In the genomic region with DNA sequence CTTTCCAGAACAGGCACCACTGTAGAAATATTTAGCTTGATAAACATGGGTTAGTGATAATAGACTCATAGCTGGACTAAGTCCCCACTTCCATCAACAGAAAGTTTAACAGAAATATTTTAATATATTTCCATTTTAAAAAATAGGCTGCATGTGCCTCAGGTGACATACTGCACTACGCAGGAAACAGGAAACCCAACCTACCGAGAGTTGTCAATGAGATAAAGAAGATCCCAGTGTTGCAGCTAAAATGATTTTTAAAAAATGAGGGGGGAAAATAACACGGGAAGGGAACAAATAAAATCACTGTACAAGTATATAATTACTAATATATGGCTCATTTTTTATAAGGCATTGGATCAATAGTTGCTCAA, we compare ENCODE assay signal across 10 cellular contexts.
DNase-seq lines count a peak whose midpoint lies in the region; ATAC-seq and TF ChIP-seq lines count a peak whose summit lies in the region.
"Had no signal": no experiment of that assay in that cellular context is flagged by ENCODE, and none has a peak within 500 bp of the region (broad histone marks: within the 10 kb centered on the region; RNA-seq: fewer than 3 reads in every experiment).

No MANE protein-coding gene starts in this region.

- H3K27ac Mint-ChIP-seq in activated CD4-positive, alpha-beta memory T cell treated with anti-CD3 and anti-CD28 coated beads, Interleukin-2, amount 10 ng/mL, durations not matched to agents 7 days and 5 days, result peak overlapping the region; percentile 87
- H3K27ac Mint-ChIP-seq in nephron progenitor cell, result no peak overlapping the region

- peaks cover 11% of the 10 kb centered on the region for H3K27me3 Mint-ChIP-seq in activated CD4-positive, alpha-beta memory T cell treated with anti-CD3 and anti-CD28 coated beads, Interleukin-2, amount 10 ng/mL, durations not matched to agents 7 days and 5 days
- H3K27me3 Mint-ChIP-seq in nephron progenitor cell (ENCODE audit: low read depth, poor library complexity), result no peaks in the 10 kb centered on the region

- peaks cover 34% of the 10 kb centered on the region for H3K4me1 Mint-ChIP-seq in activated CD4-positive, alpha-beta memory T cell treated with anti-CD3 and anti-CD28 coated beads, Interleukin-2, amount 10 ng/mL, durations not matched to agents 7 days and 5 days
- H3K4me1 Mint-ChIP-seq in nephron progenitor cell, result no peaks in the 10 kb centered on the region

- no peaks in the 10 kb centered on the region for H3K9me3 ChIP-seq in DND-41 (ENCODE audit: insufficient read depth, low read length, severe bottlenecking)
- H3K9me3 ChIP-seq in mucosa of descending colon, result no peaks in the 10 kb centered on the region
- H3K9me3 ChIP-seq in upper lobe of left lung, result no peaks in the 10 kb centered on the region

- 46 to 49% methylated on average over 3 of the region's 3 CpGs for WGBS in upper lobe of left lung, 2 donors

- ATAC-seq in DND-41 (ENCODE audit: insufficient read depth, low read depth) (no peak), GM21737 (IDR thresholded peaks at IDR 0.05; ENCODE audit: unreplicated experiment) (peak; percentile 19), mucosa of descending colon (peak; percentile 17), GM21515 (IDR thresholded peaks at IDR 0.05; ENCODE audit: unreplicated experiment) (no peak), upper lobe of left lung (ENCODE audit: low FRiP score in 2 of 2) (no peak)

- POLR2A ChIA-PET in activated CD4-positive, alpha-beta memory T cell treated with anti-CD3 and anti-CD28 coated beads, Interleukin-2, amount 10 ng/mL, durations not matched to agents 7 days and 5 days (lab: Charles Lee), result interaction anchor here (1.0 to 3.0 kb wide), 11 partner anchors 10 to 1553 kb away, joined by 3 to 39 read pairs (median 4); a partner anchor contains a TSS

- H3K4me3 ChIP-seq in DND-41 (ENCODE audit: low read depth in 1 of 2, low read length in 2 of 2) (no peak overlapping the region), mucosa of descending colon (no peak overlapping the region), upper lobe of left lung (peak overlapping the region in 1 of 4 donors; percentile 37)

- no peak for TF ChIP-seq EP300 in upper lobe of left lung (IDR thresholded peaks at IDR 0.05)

- no peak overlapping the region for H2AFZ ChIP-seq in DND-41 (ENCODE audit: low read depth, low read length)

- no peak overlapping the region for H3K9ac ChIP-seq in DND-41 (ENCODE audit: low read depth, low read length)

- H3K36me3 ChIP-seq in DND-41 (ENCODE audit: insufficient read depth, low read length) (no peaks in the 10 kb centered on the region), mucosa of descending colon (ENCODE audit: low read depth) (no peaks in the 10 kb centered on the region), upper lobe of left lung (no peaks in the 10 kb centered on the region)

- no peak for TF ChIP-seq CTCF in DND-41 (IDR thresholded peaks at IDR 0.05; ENCODE audit: borderline replicate concordance, extremely low read depth, low read length, poor library complexity, severe bottlenecking)
- TF ChIP-seq CTCF in mucosa of descending colon (IDR thresholded peaks at IDR 0.05), result no peak
- TF ChIP-seq CTCF in nephron progenitor cell (IDR thresholded peaks at IDR 0.05), result no peak
- TF ChIP-seq CTCF in upper lobe of left lung (IDR thresholded peaks at IDR 0.05), result no peak

- peak overlapping the region; percentile 46; the same call in 1 of the 2 replicates for H3K4me2 ChIP-seq in DND-41 (ENCODE audit: insufficient read depth, low read length)

- intact Hi-C loops in mucosa of descending colon (cut with DNase I, micrococcal nuclease), result no loop called here

- DNase-seq in DND-41, result no peak
- no peak for DNase-seq in activated CD4-positive, alpha-beta memory T cell treated with anti-CD3 and anti-CD28 coated beads, Interleukin-2, amount 10 ng/mL, durations not matched to agents 7 days and 5 days
- DNase-seq in mucosa of descending colon, result no peak
- DNase-seq in nephron progenitor cell, result no peak
- DNase-seq in cortex of kidney (lab: John Stamatoyannopoulos, UW), result no peak
- no peak for DNase-seq in upper lobe of left lung
- DNase-seq: NCI-H2227 treated with DMSO at 0.1 percent for 48 hours had no signal

- peak overlapping the region; percentile 83 for H3K4me3 Mint-ChIP-seq in activated CD4-positive, alpha-beta memory T cell treated with anti-CD3 and anti-CD28 coated beads, Interleukin-2, amount 10 ng/mL, durations not matched to agents 7 days and 5 days
- no peak overlapping the region for H3K4me3 Mint-ChIP-seq in nephron progenitor cell
- H3K4me3 Mint-ChIP-seq: neural crest cell had no signal

- H3K27ac ChIP-seq in DND-41 (ENCODE audit: low read length) (no peak overlapping the region), upper lobe of left lung (peak overlapping the region in 1 of 4 donors; percentile 42)

- H3K27me3 ChIP-seq in DND-41 (ENCODE audit: insufficient read depth, low read length, poor library complexity) (peaks cover 8% of the 10 kb centered on the region), upper lobe of left lung (no peaks in the 10 kb centered on the region)

- H3K4me1 ChIP-seq in DND-41 (ENCODE audit: insufficient read depth, low read length) (no peaks in the 10 kb centered on the region), mucosa of descending colon (ENCODE audit: low read depth) (no peaks in the 10 kb centered on the region), upper lobe of left lung (peaks cover 0 to 6% (median 2%) of the 10 kb centered on the region in 4 donors)

- H3K9me3 Mint-ChIP-seq in activated CD4-positive, alpha-beta memory T cell treated with anti-CD3 and anti-CD28 coated beads, Interleukin-2, amount 10 ng/mL, durations not matched to agents 7 days and 5 days, result no peaks in the 10 kb centered on the region
- no peaks in the 10 kb centered on the region for H3K9me3 Mint-ChIP-seq in nephron progenitor cell
- H3K9me3 Mint-ChIP-seq: neural crest cell had no signal

- no peaks in the 10 kb centered on the region for H4K20me1 ChIP-seq in DND-41 (ENCODE audit: insufficient read depth, low read length)

- no peak for TF ChIP-seq POLR2A in upper lobe of left lung (IDR thresholded peaks at IDR 0.05)

- CTCF ChIA-PET in activated CD4-positive, alpha-beta memory T cell treated with anti-CD3 and anti-CD28 coated beads, Interleukin-2, amount 10 ng/mL, durations not matched to agents 7 days and 5 days (lab: Charles Lee), result interaction anchor here (0.8 to 2.4 kb wide), 9 partner anchors 10 to 155 kb away, joined by 3 to 22 read pairs (median 6); a partner anchor contains a TSS

- no peaks in the 10 kb centered on the region for H3K79me2 ChIP-seq in DND-41 (ENCODE audit: insufficient read depth, low read length)

- H3K36me3 Mint-ChIP-seq in activated CD4-positive, alpha-beta memory T cell treated with anti-CD3 and anti-CD28 coated beads, Interleukin-2, amount 10 ng/mL, durations not matched to agents 7 days and 5 days (ENCODE audit: low read depth), result no peaks in the 10 kb centered on the region
- peaks cover 15% of the 10 kb centered on the region for H3K36me3 Mint-ChIP-seq in nephron progenitor cell (ENCODE audit: low read depth)

Comparison
In these comparisons a context has a peak if more than half of its experiments do, and no peak if none do; other contexts are left out.
1. ATAC-seq: peak in GM21737 (single experiment) and mucosa of descending colon (single experiment); none in DND-41 (single experiment), GM21515 (single experiment) and upper lobe of left lung (0 of 2).